ENCODE assay signal across 1 cellular context in genomic region chr7:33109758-33110238, GRCh38.
TF ChIP-seq lines count a peak whose summit lies in the region.

No MANE protein-coding gene starts in this region.

TF ChIP-seq in GM23338, 12 proteins besides CTCF, POLR2A, EP300 and RAD21 (continued from another document):
- TF ChIP-seq EZH2 (IDR thresholded peaks at IDR 0.05; ENCODE audit: low read depth, unreplicated experiment) (no peak), ZNF114 (CRISPR knock-in tag; IDR thresholded peaks at IDR 0.05) (no peak)
